1 cellular context compared by ENCODE assay signal in genomic region chr12:80186727-80187217, GRCh38.
TF ChIP-seq lines count a peak whose summit lies in the region.

No MANE protein-coding gene starts in this region.

TF ChIP-seq in HepG2, 621 proteins besides CTCF, POLR2A, EP300 and RAD21 (continued from another document and continues in another):
- TF ChIP-seq, protein P1, sequence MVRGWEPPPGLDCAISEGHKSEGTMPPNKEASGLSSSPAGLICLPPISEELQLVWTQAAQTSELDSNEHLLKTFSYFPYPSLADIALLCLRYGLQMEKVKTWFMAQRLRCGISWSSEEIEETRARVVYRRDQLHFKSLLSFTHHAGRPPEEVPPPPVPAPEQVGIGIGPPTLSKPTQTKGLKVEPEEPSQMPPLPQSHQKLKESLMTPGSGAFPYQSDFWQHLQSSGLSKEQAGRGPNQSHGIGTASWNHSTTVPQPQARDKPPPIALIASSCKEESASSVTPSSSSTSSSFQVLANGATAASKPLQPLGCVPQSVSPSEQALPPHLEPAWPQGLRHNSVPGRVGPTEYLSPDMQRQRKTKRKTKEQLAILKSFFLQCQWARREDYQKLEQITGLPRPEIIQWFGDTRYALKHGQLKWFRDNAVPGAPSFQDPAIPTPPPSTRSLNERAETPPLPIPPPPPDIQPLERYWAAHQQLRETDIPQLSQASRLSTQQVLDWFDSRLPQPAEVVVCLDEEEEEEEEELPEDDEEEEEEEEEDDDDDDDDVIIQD (CRISPR knock-in tag; IDR thresholded peaks at IDR 0.05; ENCODE audit: low read depth): peak; percentile 57; the same call in 1 of the 2 replicates
- TF ChIP-seq PHF8 (CRISPR knock-in tag; IDR thresholded peaks at IDR 0.05) (no peak), NFYB (CRISPR knock-in tag; IDR thresholded peaks at IDR 0.05) (no peak), KMT2B (CRISPR knock-in tag; IDR thresholded peaks at IDR 0.05) (no peak), ZNF530 (CRISPR knock-in tag; IDR thresholded peaks at IDR 0.05; ENCODE audit: low read depth) (no peak), ETV5 (CRISPR knock-in tag; IDR thresholded peaks at IDR 0.05; ENCODE audit: borderline replicate concordance) (peak; percentile 23; the same call in 1 of the 2 replicates), MIER2 (CRISPR knock-in tag; IDR thresholded peaks at IDR 0.05) (no peak), MAFF (IDR thresholded peaks at IDR 0.05; ENCODE audit: low read depth, low read length) (no peak), ZNF367 (CRISPR knock-in tag; IDR thresholded peaks at IDR 0.05; ENCODE audit: borderline replicate concordance) (no peak), GPBP1L1 (CRISPR knock-in tag; IDR thresholded peaks at IDR 0.05) (no peak), FOXK2 (IDR thresholded peaks at IDR 0.05) (no peak), ZNF772 (CRISPR knock-in tag; IDR thresholded peaks at IDR 0.05) (no peak), REST (IDR thresholded peaks at IDR 0.05; ENCODE audit: borderline replicate concordance in 1 of 2, low read depth in 1 of 2, low read length in 2 of 2) (no peak), FIP1L1 (IDR thresholded peaks at IDR 0.05; ENCODE audit: borderline replicate concordance, insufficient read depth, low read depth, low read length) (no peak), THAP11 (CRISPR knock-in tag; IDR thresholded peaks at IDR 0.05) (0 out of 2 replicates have a peak, but pooled peaks have one; percentile 22), ZNF83 (CRISPR knock-in tag; IDR thresholded peaks at IDR 0.05; ENCODE audit: borderline replicate concordance) (no peak), RFX5 (IDR thresholded peaks at IDR 0.05; ENCODE audit: low read depth, low read length) (no peak), FOSL2 (CRISPR knock-in tag; IDR thresholded peaks at IDR 0.05) (peak; percentile 95), SP140L (CRISPR knock-in tag; IDR thresholded peaks at IDR 0.05; ENCODE audit: borderline replicate concordance) (no peak), ZNF724P (CRISPR knock-in tag; IDR thresholded peaks at IDR 0.05; ENCODE audit: borderline replicate concordance) (no peak), ZNF225 (CRISPR knock-in tag; IDR thresholded peaks at IDR 0.05) (no peak), KLF11 (CRISPR knock-in tag; IDR thresholded peaks at IDR 0.05) (no peak), ELF4 (CRISPR knock-in tag; IDR thresholded peaks at IDR 0.05; ENCODE audit: borderline replicate concordance) (no peak), ZBTB42 (CRISPR knock-in tag; IDR thresholded peaks at IDR 0.05) (no peak), FOXA3 (CRISPR knock-in tag; IDR thresholded peaks at IDR 0.05) (0 out of 2 replicates have a peak, but pooled peaks have one; percentile 19), EEA1 (CRISPR knock-in tag; IDR thresholded peaks at IDR 0.05; ENCODE audit: borderline replicate concordance) (no peak), ZSCAN29 (CRISPR knock-in tag; conservative IDR thresholded peaks at IDR 0.05) (no peak), ZNF782 (CRISPR knock-in tag; IDR thresholded peaks at IDR 0.05; ENCODE audit: borderline replicate concordance) (no peak), ZNF644 (CRISPR knock-in tag; IDR thresholded peaks at IDR 0.05; ENCODE audit: low read depth) (0 out of 2 replicates have a peak, but pooled peaks have one; percentile 7), ELF3 (CRISPR knock-in tag; IDR thresholded peaks at IDR 0.05) (0 out of 2 replicates have a peak, but pooled peaks have one; percentile 59), CBX2 (IDR thresholded peaks at IDR 0.05; ENCODE audit: low read depth, low read length) (no peak), CBX2 (CRISPR knock-in tag; IDR thresholded peaks at IDR 0.05; ENCODE audit: low read depth) (no peak), ZFP1 (CRISPR knock-in tag; IDR thresholded peaks at IDR 0.05) (no peak), PRPF4 (IDR thresholded peaks at IDR 0.05; ENCODE audit: low read depth, low read length, poor library complexity, severe bottlenecking) (no peak), AFF4 (CRISPR knock-in tag; IDR thresholded peaks at IDR 0.05) (no peak), DMAP1 (CRISPR knock-in tag; IDR thresholded peaks at IDR 0.05) (no peak), BORCS8-MEF2B (CRISPR knock-in tag; IDR thresholded peaks at IDR 0.05) (no peak), KAT8 (CRISPR knock-in tag; IDR thresholded peaks at IDR 0.05) (no peak)
- TF ChIP-seq, protein P2, sequence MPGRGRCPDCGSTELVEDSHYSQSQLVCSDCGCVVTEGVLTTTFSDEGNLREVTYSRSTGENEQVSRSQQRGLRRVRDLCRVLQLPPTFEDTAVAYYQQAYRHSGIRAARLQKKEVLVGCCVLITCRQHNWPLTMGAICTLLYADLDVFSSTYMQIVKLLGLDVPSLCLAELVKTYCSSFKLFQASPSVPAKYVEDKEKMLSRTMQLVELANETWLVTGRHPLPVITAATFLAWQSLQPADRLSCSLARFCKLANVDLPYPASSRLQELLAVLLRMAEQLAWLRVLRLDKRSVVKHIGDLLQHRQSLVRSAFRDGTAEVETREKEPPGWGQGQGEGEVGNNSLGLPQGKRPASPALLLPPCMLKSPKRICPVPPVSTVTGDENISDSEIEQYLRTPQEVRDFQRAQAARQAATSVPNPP (CRISPR knock-in tag; IDR thresholded peaks at IDR 0.05): no peak
- TF ChIP-seq, protein P3, sequence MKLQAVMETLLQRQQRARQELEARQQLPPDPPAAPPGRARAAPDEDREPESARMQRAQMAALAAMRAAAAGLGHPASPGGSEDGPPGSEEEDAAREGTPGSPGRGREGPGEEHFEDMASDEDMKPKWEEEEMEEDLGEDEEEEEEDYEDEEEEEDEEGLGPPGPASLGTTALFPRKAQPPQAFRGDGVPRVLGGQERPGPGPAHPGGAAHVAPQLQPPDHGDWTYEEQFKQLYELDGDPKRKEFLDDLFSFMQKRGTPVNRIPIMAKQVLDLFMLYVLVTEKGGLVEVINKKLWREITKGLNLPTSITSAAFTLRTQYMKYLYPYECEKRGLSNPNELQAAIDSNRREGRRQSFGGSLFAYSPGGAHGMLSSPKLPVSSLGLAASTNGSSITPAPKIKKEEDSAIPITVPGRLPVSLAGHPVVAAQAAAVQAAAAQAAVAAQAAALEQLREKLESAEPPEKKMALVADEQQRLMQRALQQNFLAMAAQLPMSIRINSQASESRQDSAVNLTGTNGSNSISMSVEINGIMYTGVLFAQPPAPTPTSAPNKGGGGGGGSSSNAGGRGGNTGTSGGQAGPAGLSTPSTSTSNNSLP (IDR thresholded peaks at IDR 0.05; ENCODE audit: low read depth, low read length): peak; percentile 69
- TF ChIP-seq, protein P4, sequence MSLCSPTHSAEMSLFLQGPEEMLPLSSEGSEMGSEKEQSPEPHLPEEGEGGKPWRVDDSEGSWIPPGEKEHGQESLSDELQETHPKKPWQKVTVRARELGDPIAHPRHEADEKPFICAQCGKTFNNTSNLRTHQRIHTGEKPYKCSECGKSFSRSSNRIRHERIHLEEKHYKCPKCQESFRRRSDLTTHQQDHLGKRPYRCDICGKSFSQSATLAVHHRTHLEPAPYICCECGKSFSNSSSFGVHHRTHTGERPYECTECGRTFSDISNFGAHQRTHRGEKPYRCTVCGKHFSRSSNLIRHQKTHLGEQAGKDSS (CRISPR knock-in tag; IDR thresholded peaks at IDR 0.05; ENCODE audit: borderline replicate concordance, low read depth): no peak
- TF ChIP-seq, protein P5, sequence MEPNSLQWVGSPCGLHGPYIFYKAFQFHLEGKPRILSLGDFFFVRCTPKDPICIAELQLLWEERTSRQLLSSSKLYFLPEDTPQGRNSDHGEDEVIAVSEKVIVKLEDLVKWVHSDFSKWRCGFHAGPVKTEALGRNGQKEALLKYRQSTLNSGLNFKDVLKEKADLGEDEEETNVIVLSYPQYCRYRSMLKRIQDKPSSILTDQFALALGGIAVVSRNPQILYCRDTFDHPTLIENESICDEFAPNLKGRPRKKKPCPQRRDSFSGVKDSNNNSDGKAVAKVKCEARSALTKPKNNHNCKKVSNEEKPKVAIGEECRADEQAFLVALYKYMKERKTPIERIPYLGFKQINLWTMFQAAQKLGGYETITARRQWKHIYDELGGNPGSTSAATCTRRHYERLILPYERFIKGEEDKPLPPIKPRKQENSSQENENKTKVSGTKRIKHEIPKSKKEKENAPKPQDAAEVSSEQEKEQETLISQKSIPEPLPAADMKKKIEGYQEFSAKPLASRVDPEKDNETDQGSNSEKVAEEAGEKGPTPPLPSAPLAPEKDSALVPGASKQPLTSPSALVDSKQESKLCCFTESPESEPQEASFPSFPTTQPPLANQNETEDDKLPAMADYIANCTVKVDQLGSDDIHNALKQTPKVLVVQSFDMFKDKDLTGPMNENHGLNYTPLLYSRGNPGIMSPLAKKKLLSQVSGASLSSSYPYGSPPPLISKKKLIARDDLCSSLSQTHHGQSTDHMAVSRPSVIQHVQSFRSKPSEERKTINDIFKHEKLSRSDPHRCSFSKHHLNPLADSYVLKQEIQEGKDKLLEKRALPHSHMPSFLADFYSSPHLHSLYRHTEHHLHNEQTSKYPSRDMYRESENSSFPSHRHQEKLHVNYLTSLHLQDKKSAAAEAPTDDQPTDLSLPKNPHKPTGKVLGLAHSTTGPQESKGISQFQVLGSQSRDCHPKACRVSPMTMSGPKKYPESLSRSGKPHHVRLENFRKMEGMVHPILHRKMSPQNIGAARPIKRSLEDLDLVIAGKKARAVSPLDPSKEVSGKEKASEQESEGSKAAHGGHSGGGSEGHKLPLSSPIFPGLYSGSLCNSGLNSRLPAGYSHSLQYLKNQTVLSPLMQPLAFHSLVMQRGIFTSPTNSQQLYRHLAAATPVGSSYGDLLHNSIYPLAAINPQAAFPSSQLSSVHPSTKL (CRISPR knock-in tag; IDR thresholded peaks at IDR 0.05): peak; percentile 42; the same call in 1 of the 2 replicates
- TF ChIP-seq, protein P6, sequence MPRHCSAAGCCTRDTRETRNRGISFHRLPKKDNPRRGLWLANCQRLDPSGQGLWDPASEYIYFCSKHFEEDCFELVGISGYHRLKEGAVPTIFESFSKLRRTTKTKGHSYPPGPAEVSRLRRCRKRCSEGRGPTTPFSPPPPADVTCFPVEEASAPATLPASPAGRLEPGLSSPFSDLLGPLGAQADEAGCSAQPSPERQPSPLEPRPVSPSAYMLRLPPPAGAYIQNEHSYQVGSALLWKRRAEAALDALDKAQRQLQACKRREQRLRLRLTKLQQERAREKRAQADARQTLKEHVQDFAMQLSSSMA (CRISPR knock-in tag; IDR thresholded peaks at IDR 0.05): no peak
- TF ChIP-seq, protein P7, sequence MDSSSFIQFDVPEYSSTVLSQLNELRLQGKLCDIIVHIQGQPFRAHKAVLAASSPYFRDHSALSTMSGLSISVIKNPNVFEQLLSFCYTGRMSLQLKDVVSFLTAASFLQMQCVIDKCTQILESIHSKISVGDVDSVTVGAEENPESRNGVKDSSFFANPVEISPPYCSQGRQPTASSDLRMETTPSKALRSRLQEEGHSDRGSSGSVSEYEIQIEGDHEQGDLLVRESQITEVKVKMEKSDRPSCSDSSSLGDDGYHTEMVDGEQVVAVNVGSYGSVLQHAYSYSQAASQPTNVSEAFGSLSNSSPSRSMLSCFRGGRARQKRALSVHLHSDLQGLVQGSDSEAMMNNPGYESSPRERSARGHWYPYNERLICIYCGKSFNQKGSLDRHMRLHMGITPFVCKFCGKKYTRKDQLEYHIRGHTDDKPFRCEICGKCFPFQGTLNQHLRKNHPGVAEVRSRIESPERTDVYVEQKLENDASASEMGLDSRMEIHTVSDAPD (CRISPR knock-in tag; IDR thresholded peaks at IDR 0.05): no peak
